In genomic region chr22:25081409-25081824, GRCh38 we compare ENCODE assay signal across 8 cellular contexts.
DNase-seq lines count a peak whose midpoint lies in the region; ATAC-seq, FAIRE-seq and TF ChIP-seq lines count a peak whose summit lies in the region.

No MANE protein-coding gene starts in this region.

- H3K27me3 ChIP-seq in Peyer's patch = no peaks in the 10 kb centered on the region

- in situ Hi-C loops in astrocyte of the spinal cord (cut with HindIII; ENCODE audit: low sequenced_read_pairs) = no loop called here

- peaks cover 0 to 17% (median 1%) of the 10 kb centered on the region in 4 donors for H3K4me1 ChIP-seq in Peyer's patch

- no peak for DNase-seq in AG09319 (ENCODE audit: extremely low read depth, low read depth)
- DNase-seq in GM12891 (ENCODE audit: insufficient read length, low spot score) = no peak
- DNase-seq in Peyer's patch = peak in 1 of 3 donors; percentile 66
- DNase-seq in astrocyte of the spinal cord (ENCODE audit: low read depth, low spot score) = no peak
- peak; percentile 49 for DNase-seq in left kidney (ENCODE audit: low read depth, low spot score)
- peak; percentile 88 for DNase-seq in urothelium cell line (ENCODE audit: low spot score)
- DNase-seq in pons (ENCODE audit: low spot score) = no peak

- ATAC-seq in GM18517 (IDR thresholded peaks at IDR 0.05; ENCODE audit: unreplicated experiment) = no peak

- no peaks in the 10 kb centered on the region for H3K9me3 ChIP-seq in Peyer's patch

- FAIRE-seq in GM12891 (lab: Jason Lieb, UNC) (peak; percentile 76), urothelium cell line (lab: Jason Lieb, UNC) (peak; percentile 90)

- no peak overlapping the region for H3K27ac ChIP-seq in Peyer's patch

- TF ChIP-seq POLR2A in GM12891 (IDR thresholded peaks at IDR 0.05; ENCODE audit: low read depth, low read length) (no peak), Peyer's patch (IDR thresholded peaks at IDR 0.05) (no peak)

- H3K36me3 ChIP-seq in Peyer's patch = no peaks in the 10 kb centered on the region

- TF ChIP-seq CTCF in AG09319 (IDR thresholded peaks at IDR 0.05; ENCODE audit: low read depth, low read length) (peak; percentile 28), Peyer's patch (IDR thresholded peaks at IDR 0.05) (peak in 4 of 6 experiments; percentile 25 to 52 (median 47)), astrocyte of the spinal cord (IDR thresholded peaks at IDR 0.05; ENCODE audit: low read depth, low read length) (peak; percentile 50)

- H3K4me3 ChIP-seq in Peyer's patch (no peak overlapping the region), astrocyte of the spinal cord (ENCODE audit: low read depth, low read length) (no peak overlapping the region)

TF ChIP-seq in GM12891, 5 proteins besides CTCF, POLR2A, EP300 and RAD21:
- TF ChIP-seq TAF1 (IDR thresholded peaks at IDR 0.05; ENCODE audit: low read depth, low read length) (no peak), POLR2AphosphoS5 (IDR thresholded peaks at IDR 0.05; ENCODE audit: low read depth, low read length) (no peak), SPI1 (IDR thresholded peaks at IDR 0.05; ENCODE audit: low read depth, low read length) (no peak), POU2F2 (IDR thresholded peaks at IDR 0.05; ENCODE audit: low read depth, low read length) (no peak), PAX5 (IDR thresholded peaks at IDR 0.05; ENCODE audit: insufficient read depth, low read length, severe bottlenecking) (no peak)

Comparison
In these comparisons a context has a peak if more than half of its experiments do, and no peak if none do; other contexts are left out.
1. DNase-seq: peak in left kidney (single experiment) and urothelium cell line (single experiment); none in AG09319 (single experiment), GM12891 (single experiment), astrocyte of the spinal cord (single experiment) and pons (single experiment).
2. Peak in every context shown above with its lines, with median percentiles within 50 percentile points of each other: CTCF ChIP-seq.